In genomic region chr13:46554971-46555370, GRCh38 we compare ENCODE assay signal across 8 cellular contexts. TPM values are rescaled to one million over a fixed set of nuclear protein-coding genes. Genes with fewer than 3 reads are reported as not detected.
DNase-seq lines count a peak whose midpoint lies in the region; ATAC-seq, FAIRE-seq and TF ChIP-seq lines count a peak whose summit lies in the region.

No MANE protein-coding gene starts in this region.

- WGBS in HUES64: 88% methylated on average over 2 of the region's 2 CpGs

- H3K27ac ChIP-seq in HUES64 (ENCODE audit: low read depth, low read length): no peak overlapping the region
- H3K27ac ChIP-seq in muscle layer of colon (ENCODE audit: low read depth, low read length): peak overlapping the region; percentile 93

- peak overlapping the region; percentile 89 for H3K4me3 ChIP-seq in AG04449 (ENCODE audit: low read depth, low read length)
- peak overlapping the region; percentile 76 for H3K4me3 ChIP-seq in HUES64 (ENCODE audit: low read length)
- H3K4me3 ChIP-seq in bronchial epithelial cell (ENCODE audit: low read depth, low read length): peak overlapping the region; percentile 94
- H3K4me3 ChIP-seq in muscle layer of colon (ENCODE audit: low read depth in 1 of 2, low read length in 2 of 2): peak overlapping the region; percentile 74 to 89

- peaks cover 26% of the 10 kb centered on the region for H3K27me3 ChIP-seq in HUES64 (ENCODE audit: insufficient read depth, low read length)
- H3K27me3 ChIP-seq in bronchial epithelial cell (ENCODE audit: control insufficient read depth, insufficient read depth, low read length): no peaks in the 10 kb centered on the region
- H3K27me3 ChIP-seq in muscle layer of colon (ENCODE audit: control insufficient read depth in 1 of 2, insufficient read depth in 2 of 2, low read length in 2 of 2): no peaks in the 10 kb centered on the region

- ATAC-seq in GM21390 (IDR thresholded peaks at IDR 0.05; ENCODE audit: unreplicated experiment): no peak
- no peak for ATAC-seq in GM21360 (IDR thresholded peaks at IDR 0.05; ENCODE audit: unreplicated experiment)

- H3K4me1 ChIP-seq in HUES64 (ENCODE audit: insufficient read depth, low read length) (peaks cover 12% of the 10 kb centered on the region), muscle layer of colon (ENCODE audit: insufficient read depth, low read length) (peaks cover 31% of the 10 kb centered on the region)

- intact Hi-C loops in posterior cingulate gyrus (cut with DNase I): loop anchor here (5.0 to 10.0 kb wide), 2 partner anchors 70 to 162 kb away; no protein-coding TSS in a partner anchor

- H3K9me3 ChIP-seq in HUES64 (ENCODE audit: insufficient read depth, low read depth, low read length) (no peaks in the 10 kb centered on the region), muscle layer of colon (ENCODE audit: low read length) (no peaks in the 10 kb centered on the region)

- POLR2A ChIA-PET in AG04449 (lab: Yijun Ruan, JAX): interaction anchor here (0.6 kb wide), 1 partner anchor 87 kb away, joined by 3 read pairs; no protein-coding TSS in a partner anchor

- H3K36me3 ChIP-seq in HUES64 (ENCODE audit: insufficient read depth, low read length) (no peaks in the 10 kb centered on the region), bronchial epithelial cell (ENCODE audit: control insufficient read depth, insufficient read depth, low read length) (no peaks in the 10 kb centered on the region), muscle layer of colon (ENCODE audit: insufficient read depth, low read length) (no peaks in the 10 kb centered on the region)

- no peak for FAIRE-seq in bronchial epithelial cell (lab: Jason Lieb, UNC)

- DNase-seq in AG04449 (ENCODE audit: low read depth, low spot score) (no peak), bronchial epithelial cell (ENCODE audit: low read depth) (no peak), posterior cingulate gyrus (no peak), NCI-H2107 treated with DMSO at 0.1 percent for 48 hours (lab: John Stamatoyannopoulos, UW; ENCODE audit: unreplicated experiment) (no peak)

- CTCF ChIA-PET in AG04449 (lab: Yijun Ruan, JAX): interaction anchor here (0.7 to 1.4 kb wide), 10 partner anchors 9 to 173 kb away, joined by 3 to 7 read pairs (median 3); no protein-coding TSS in a partner anchor

- no peak overlapping the region for H3K9ac ChIP-seq in HUES64 (ENCODE audit: low read depth, low read length)
- peak overlapping the region; percentile 55 for H3K9ac ChIP-seq in muscle layer of colon (ENCODE audit: low read length)

- no peak for TF ChIP-seq CTCF in AG04449 (IDR thresholded peaks at IDR 0.05; ENCODE audit: insufficient read depth, low read length, missing control alignments)
- no peak for TF ChIP-seq CTCF in bronchial epithelial cell (IDR thresholded peaks at IDR 0.05; ENCODE audit: insufficient read depth, low read length, severe bottlenecking)

RNA-seq across cellular contexts. Expression of gene LRCH1, which starts 2.0 kb away (rescaled TPM):
- 3.7 TPM for polyA plus RNA-seq in HUES64 (2013, experiment 1 of 2)
- polyA plus RNA-seq in HUES64 (2013, experiment 2 of 2): 6.1 TPM
- 3.4 and 4.7 TPM in 2 replicates for total RNA-seq in bronchial epithelial cell
